In genomic region chr6:114000066-114000465, GRCh38 we compare ENCODE assay signal across 14 cellular contexts. TPM values are rescaled to one million over a fixed set of nuclear protein-coding genes. Genes with fewer than 3 reads are reported as not detected.
DNase-seq lines count a peak whose midpoint lies in the region; TF ChIP-seq lines count a peak whose summit lies in the region.
"Had no signal": no experiment of that assay in that cellular context is flagged by ENCODE, and none has a peak within 500 bp of the region (broad histone marks: within the 10 kb centered on the region; RNA-seq: fewer than 3 reads in every experiment).

No MANE protein-coding gene starts in this region.

- DNase-seq in Daoy (ENCODE audit: low read depth) (peak; percentile 78), MG63 (peak; percentile 74), caudate nucleus (lab: John Stamatoyannopoulos, UW) (no peak), kidney tubule cell (ENCODE audit: low spot score) (peak; percentile 56), NCI-H82 treated with DMSO at 0.1 percent for 48 hours (lab: John Stamatoyannopoulos, UW; ENCODE audit: unreplicated experiment) (no peak), inferior parietal cortex (ENCODE audit: extremely low spot score) (no peak), ovary (no peak), left ventricle myocardium inferior (no peak)
- DNase-seq: activated CD4-positive, alpha-beta T cell treated with anti-CD3 and anti-CD28 coated beads for 48 hours; AML-193; GOT3; right lobe of liver; Right ventricle myocardium superior had no signal

- H3K27ac ChIP-seq in caudate nucleus (ENCODE audit: low read depth, low read length) = peak overlapping the region; percentile 92
- no peak overlapping the region for H3K27ac ChIP-seq in ovary
- H3K27ac ChIP-seq in left ventricle myocardium inferior (replicated peaks) = no peak overlapping the region
- H3K27ac ChIP-seq: right lobe of liver had no signal

- TF ChIP-seq POLR2A in ovary (IDR thresholded peaks at IDR 0.05) = no peak

- no peak for TF ChIP-seq CTCF in ovary (IDR thresholded peaks at IDR 0.05)
- no peak for TF ChIP-seq CTCF in left ventricle myocardium inferior (IDR thresholded peaks at IDR 0.05; ENCODE audit: borderline replicate concordance)

- H3K36me3 ChIP-seq in MG63 (no peaks in the 10 kb centered on the region; the same call in 1 of the 2 replicates), ovary (no peaks in the 10 kb centered on the region), left ventricle myocardium inferior (no peaks in the 10 kb centered on the region)
- H3K36me3 ChIP-seq: right lobe of liver had no signal

- H3K9me3 ChIP-seq in MG63 = no peaks in the 10 kb centered on the region; the same call in 1 of the 2 replicates
- no peaks in the 10 kb centered on the region for H3K9me3 ChIP-seq in ovary
- peaks cover 6% of the 10 kb centered on the region for H3K9me3 ChIP-seq in left ventricle myocardium inferior (replicated peaks)
- H3K9me3 ChIP-seq: right lobe of liver had no signal

- intact Hi-C loops in ovary (cut with DNase I) (no loop called here), left ventricle myocardium inferior (cut with micrococcal nuclease) (no loop called here)

- H3K27me3 ChIP-seq in MG63 (no peaks in the 10 kb centered on the region), ovary (no peaks in the 10 kb centered on the region), left ventricle myocardium inferior (ENCODE audit: low read depth) (no peaks in the 10 kb centered on the region)
- H3K27me3 ChIP-seq: right lobe of liver had no signal

- H3K4me3 ChIP-seq in MG63 = no peak overlapping the region
- no peak overlapping the region for H3K4me3 ChIP-seq in ovary
- no peak overlapping the region for H3K4me3 ChIP-seq in left ventricle myocardium inferior
- H3K4me3 ChIP-seq: lung, right lobe of liver had no signal

- WGBS in ovary, 3 donors = 77 to 92% (median 82%) methylated on average over 2 of the region's 2 CpGs

- no peaks in the 10 kb centered on the region for H3K4me1 ChIP-seq in ovary (ENCODE audit: insufficient read depth)
- peaks cover 28% of the 10 kb centered on the region for H3K4me1 ChIP-seq in left ventricle myocardium inferior
- H3K4me1 ChIP-seq: right lobe of liver had no signal

- TF ChIP-seq EP300 in ovary (IDR thresholded peaks at IDR 0.05) = no peak

RNA-seq across cellular contexts. Expression of gene HDAC2, which starts 29.1 kb away (rescaled TPM):
- total RNA-seq in Daoy (2014; rRNA removed; shearing (Covaris generic)) = 88.5 and 89.5 TPM in 2 replicates
- 163 and 407 TPM in 2 replicates for total RNA-seq in MG63 (2014; rRNA removed; shearing (Covaris generic); ENCODE audit: low replicate concordance)
- total RNA-seq in ovary (10 to 100 TPM; 58.7 to 90.6 (median 80.3) TPM), left ventricle myocardium inferior (44.3 TPM)
- polyA plus RNA-seq in ovary = 100 to 1,000 TPM in 1 of 2 donors, 10 to 100 TPM in 1; 76.9 to 100 TPM

Comparison
In these comparisons a context has a peak if more than half of its experiments do, and no peak if none do; other contexts are left out.
1. DNase-seq: peak in Daoy (single experiment), MG63 (single experiment) and kidney tubule cell (single experiment); none in caudate nucleus (0 of 61), NCI-H82 treated with DMSO at 0.1 percent for 48 hours (single experiment), inferior parietal cortex (single experiment), ovary (0 of 5) and left ventricle myocardium inferior (single experiment).